ENCODE assay signal across 2 cellular contexts in the genomic region with DNA sequence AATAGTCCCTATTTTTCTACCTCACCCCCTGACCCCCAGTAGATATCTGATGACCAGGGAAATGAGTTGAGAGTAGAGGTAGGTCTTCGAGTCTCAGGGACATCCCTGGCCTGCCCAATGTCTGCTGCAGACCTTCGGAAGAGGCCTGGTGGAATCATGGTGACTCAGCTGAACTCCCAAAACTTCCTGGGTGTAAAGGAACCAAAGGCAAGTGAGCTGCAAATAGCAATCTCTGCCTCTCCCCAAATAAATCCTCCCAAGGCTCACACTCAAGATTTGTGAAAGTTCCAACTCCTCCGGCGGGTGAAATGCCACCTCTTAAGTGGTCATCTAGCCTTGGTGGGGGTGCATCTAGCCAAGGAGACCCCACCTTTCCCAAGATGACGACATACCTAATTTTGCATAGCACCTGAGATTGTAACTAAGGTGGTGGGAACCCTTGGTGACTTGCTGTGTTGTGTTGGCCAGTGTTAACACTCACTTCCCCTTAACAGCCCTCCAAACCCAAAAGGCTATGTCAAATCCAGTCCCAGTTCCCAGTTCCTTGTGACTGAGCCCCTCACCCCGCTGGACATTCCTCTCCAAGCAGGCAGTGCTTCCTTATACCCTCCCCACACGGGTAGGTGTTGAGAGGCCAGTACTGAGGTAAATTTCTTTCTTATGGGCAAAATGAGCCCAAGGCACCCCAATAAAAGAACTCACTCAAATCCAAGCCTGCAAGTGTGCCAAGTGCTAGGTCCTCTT.
A peak's percentile ranks its signal among the peaks of the same experiment; 100 is the strongest.
TF ChIP-seq lines count a peak whose summit lies in the region.

No MANE protein-coding gene starts in this region.

TF ChIP-seq in endothelial cell of umbilical vein, 7 proteins besides CTCF, POLR2A, EP300 and RAD21:
- TF ChIP-seq EZH2 (IDR thresholded peaks at IDR 0.05; ENCODE audit: borderline replicate concordance, low read depth, low read length, severe bottlenecking), result no peak
- no peak for TF ChIP-seq GATA2 (IDR thresholded peaks at IDR 0.05; ENCODE audit: insufficient read depth, insufficient read length, low read depth, low read length)
- TF ChIP-seq POLR2AphosphoS5 (IDR thresholded peaks at IDR 0.05; ENCODE audit: insufficient read depth, low read depth, low read length), result peak; percentile 42
- TF ChIP-seq FOS (IDR thresholded peaks at IDR 0.05; ENCODE audit: borderline replicate concordance, insufficient read depth, low read length), result no peak

TF ChIP-seq in SK-N-SH, 30 proteins besides CTCF, POLR2A, EP300 and RAD21:
- no peak for TF ChIP-seq JUND (IDR thresholded peaks at IDR 0.05)
- TF ChIP-seq, protein P1, sequence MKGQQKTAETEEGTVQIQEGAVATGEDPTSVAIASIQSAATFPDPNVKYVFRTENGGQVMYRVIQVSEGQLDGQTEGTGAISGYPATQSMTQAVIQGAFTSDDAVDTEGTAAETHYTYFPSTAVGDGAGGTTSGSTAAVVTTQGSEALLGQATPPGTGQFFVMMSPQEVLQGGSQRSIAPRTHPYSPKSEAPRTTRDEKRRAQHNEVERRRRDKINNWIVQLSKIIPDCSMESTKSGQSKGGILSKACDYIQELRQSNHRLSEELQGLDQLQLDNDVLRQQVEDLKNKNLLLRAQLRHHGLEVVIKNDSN (IDR thresholded peaks at IDR 0.05; ENCODE audit: borderline replicate concordance, low read depth), result no peak
- TF ChIP-seq TAF1 (IDR thresholded peaks at IDR 0.05; ENCODE audit: borderline replicate concordance, low read depth, low read length), result no peak
- TF ChIP-seq, protein P2, sequence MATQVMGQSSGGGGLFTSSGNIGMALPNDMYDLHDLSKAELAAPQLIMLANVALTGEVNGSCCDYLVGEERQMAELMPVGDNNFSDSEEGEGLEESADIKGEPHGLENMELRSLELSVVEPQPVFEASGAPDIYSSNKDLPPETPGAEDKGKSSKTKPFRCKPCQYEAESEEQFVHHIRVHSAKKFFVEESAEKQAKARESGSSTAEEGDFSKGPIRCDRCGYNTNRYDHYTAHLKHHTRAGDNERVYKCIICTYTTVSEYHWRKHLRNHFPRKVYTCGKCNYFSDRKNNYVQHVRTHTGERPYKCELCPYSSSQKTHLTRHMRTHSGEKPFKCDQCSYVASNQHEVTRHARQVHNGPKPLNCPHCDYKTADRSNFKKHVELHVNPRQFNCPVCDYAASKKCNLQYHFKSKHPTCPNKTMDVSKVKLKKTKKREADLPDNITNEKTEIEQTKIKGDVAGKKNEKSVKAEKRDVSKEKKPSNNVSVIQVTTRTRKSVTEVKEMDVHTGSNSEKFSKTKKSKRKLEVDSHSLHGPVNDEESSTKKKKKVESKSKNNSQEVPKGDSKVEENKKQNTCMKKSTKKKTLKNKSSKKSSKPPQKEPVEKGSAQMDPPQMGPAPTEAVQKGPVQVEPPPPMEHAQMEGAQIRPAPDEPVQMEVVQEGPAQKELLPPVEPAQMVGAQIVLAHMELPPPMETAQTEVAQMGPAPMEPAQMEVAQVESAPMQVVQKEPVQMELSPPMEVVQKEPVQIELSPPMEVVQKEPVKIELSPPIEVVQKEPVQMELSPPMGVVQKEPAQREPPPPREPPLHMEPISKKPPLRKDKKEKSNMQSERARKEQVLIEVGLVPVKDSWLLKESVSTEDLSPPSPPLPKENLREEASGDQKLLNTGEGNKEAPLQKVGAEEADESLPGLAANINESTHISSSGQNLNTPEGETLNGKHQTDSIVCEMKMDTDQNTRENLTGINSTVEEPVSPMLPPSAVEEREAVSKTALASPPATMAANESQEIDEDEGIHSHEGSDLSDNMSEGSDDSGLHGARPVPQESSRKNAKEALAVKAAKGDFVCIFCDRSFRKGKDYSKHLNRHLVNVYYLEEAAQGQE (IDR thresholded peaks at IDR 0.05; ENCODE audit: low read depth, low read length), result no peak
